Comparison of ENCODE assay signal across 1 cellular context in genomic region chr1:234702342-234703000, GRCh38.
TF ChIP-seq lines count a peak whose summit lies in the region.

No MANE protein-coding gene starts in this region.

TF ChIP-seq in IMR-90, 13 proteins besides CTCF, POLR2A, EP300 and RAD21:
- TF ChIP-seq RFX5 (IDR thresholded peaks at IDR 0.05; ENCODE audit: low read depth, low read length): no peak
- TF ChIP-seq SMC3 (IDR thresholded peaks at IDR 0.05; ENCODE audit: low read depth, low read length): no peak
- no peak for TF ChIP-seq CHD1 (IDR thresholded peaks at IDR 0.05; ENCODE audit: low read depth, low read length)
- no peak for TF ChIP-seq MXI1 (IDR thresholded peaks at IDR 0.05; ENCODE audit: borderline replicate concordance, low read depth, low read length)
- no peak for TF ChIP-seq RCOR1 (IDR thresholded peaks at IDR 0.05; ENCODE audit: insufficient replicate concordance, low read length)
- TF ChIP-seq, protein P1, sequence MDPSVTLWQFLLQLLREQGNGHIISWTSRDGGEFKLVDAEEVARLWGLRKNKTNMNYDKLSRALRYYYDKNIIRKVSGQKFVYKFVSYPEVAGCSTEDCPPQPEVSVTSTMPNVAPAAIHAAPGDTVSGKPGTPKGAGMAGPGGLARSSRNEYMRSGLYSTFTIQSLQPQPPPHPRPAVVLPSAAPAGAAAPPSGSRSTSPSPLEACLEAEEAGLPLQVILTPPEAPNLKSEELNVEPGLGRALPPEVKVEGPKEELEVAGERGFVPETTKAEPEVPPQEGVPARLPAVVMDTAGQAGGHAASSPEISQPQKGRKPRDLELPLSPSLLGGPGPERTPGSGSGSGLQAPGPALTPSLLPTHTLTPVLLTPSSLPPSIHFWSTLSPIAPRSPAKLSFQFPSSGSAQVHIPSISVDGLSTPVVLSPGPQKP (IDR thresholded peaks at IDR 0.05; ENCODE audit: borderline replicate concordance, low read depth, low read length): no peak
